Comparison of ENCODE assay signal across 16 cellular contexts in the genomic region with DNA sequence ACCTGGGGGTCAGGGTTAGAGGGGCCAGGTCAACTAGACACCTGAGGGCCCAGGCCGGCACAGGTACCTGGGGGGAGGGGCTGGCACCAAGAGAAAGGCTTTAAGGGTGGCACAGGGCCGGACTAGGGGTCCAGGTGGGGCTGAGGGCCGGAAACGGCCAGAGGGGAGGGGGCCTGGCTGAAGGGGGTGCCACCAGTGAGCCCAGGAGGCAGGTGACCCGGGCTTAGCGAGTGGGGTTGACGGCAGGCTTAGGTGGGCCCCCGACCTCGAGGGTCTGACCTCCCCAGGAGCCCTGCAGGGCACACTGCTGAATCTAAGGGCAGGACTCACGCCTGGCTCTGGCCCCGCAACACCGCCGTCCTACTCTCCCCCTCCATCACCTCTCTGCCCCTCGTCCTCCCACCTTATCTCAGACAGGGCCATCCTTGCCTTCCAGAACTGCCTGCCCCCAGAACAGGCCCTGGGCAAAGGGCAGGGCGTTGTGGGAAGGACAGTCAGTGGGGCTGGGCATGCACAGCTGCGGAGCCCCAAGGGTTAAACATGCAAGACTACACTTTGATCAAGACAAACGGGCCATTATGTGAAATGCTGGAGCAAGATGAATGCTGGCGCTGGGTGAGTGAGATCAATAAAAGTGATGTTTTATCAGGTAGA. TPM values are rescaled to one million over a fixed set of nuclear protein-coding genes. Genes with fewer than 3 reads are reported as not detected.
"Had no signal": no experiment of that assay in that cellular context is flagged by ENCODE, and none has a peak within 500 bp of the region (broad histone marks: within the 10 kb centered on the region; RNA-seq: fewer than 3 reads in every experiment).

No MANE protein-coding gene starts in this region.

- H3K27me3 Mint-ChIP-seq: activated CD4-positive, alpha-beta T cell treated with anti-CD3 and anti-CD28 coated beads, Interleukin-2, amount 10 ng/mL, durations not matched to agents 7 days and 5 days; natural killer cell treated with Interleukin-12 subunit alpha and Interleukin-12 subunit beta and Interleukin-15 and Interleukin-18, amount 100 ng/mL, for 72 hours had no signal

- H3K4me1 Mint-ChIP-seq: activated CD4-positive, alpha-beta T cell treated with anti-CD3 and anti-CD28 coated beads, Interleukin-2, amount 10 ng/mL, durations not matched to agents 7 days and 5 days had no signal

- H3K9me3 Mint-ChIP-seq: activated CD4-positive, alpha-beta T cell treated with anti-CD3 and anti-CD28 coated beads, Interleukin-2, amount 10 ng/mL, durations not matched to agents 7 days and 5 days; activated naive CD4-positive, alpha-beta T cell treated with anti-CD3 and anti-CD28 coated beads, Interleukin-2, amount 50 U/mL, for 72 hours; activated T-helper 1 cell treated with anti-CD3 and anti-CD28 coated beads, Interleukin-12 subunit alpha, Interleukin-12 subunit beta, Interleukin-2, Interleukin-4 antibody, amounts not matched to agents 30 ng/mL and 10 ng/mL and 1 ng/mL, durations not matched to agents 14 hours and 24 hours and 36 hours; natural killer cell treated with Interleukin-12 subunit alpha and Interleukin-12 subunit beta and Interleukin-15 and Interleukin-18, amount 100 ng/mL, for 72 hours had no signal

- H3K27ac Mint-ChIP-seq: activated CD4-positive, alpha-beta T cell treated with anti-CD3 and anti-CD28 coated beads, Interleukin-2, amount 10 ng/mL, durations not matched to agents 7 days and 5 days; activated CD8-positive, alpha-beta T cell treated with anti-CD3 and anti-CD28 coated beads, Interleukin-2, amount 10 ng/mL, durations not matched to agents 7 days and 5 days; activated naive CD4-positive, alpha-beta T cell treated with anti-CD3 and anti-CD28 coated beads, Interleukin-2, amount 50 U/mL, for 72 hours; activated T-helper 1 cell treated with anti-CD3 and anti-CD28 coated beads, Interleukin-12 subunit alpha, Interleukin-12 subunit beta, Interleukin-2, Interleukin-4 antibody, amounts not matched to agents 30 ng/mL and 10 ng/mL and 1 ng/mL, durations not matched to agents 14 hours and 24 hours and 36 hours; natural killer cell treated with Interleukin-12 subunit alpha and Interleukin-12 subunit beta and Interleukin-15 and Interleukin-18, amount 100 ng/mL, for 72 hours had no signal

- H3K4me3 Mint-ChIP-seq: activated CD4-positive, alpha-beta T cell treated with anti-CD3 and anti-CD28 coated beads, Interleukin-2, amount 10 ng/mL, durations not matched to agents 7 days and 5 days; activated CD8-positive, alpha-beta T cell treated with anti-CD3 and anti-CD28 coated beads, Interleukin-2, amount 10 ng/mL, durations not matched to agents 7 days and 5 days; activated T-helper 1 cell treated with anti-CD3 and anti-CD28 coated beads, Interleukin-12 subunit alpha, Interleukin-12 subunit beta, Interleukin-2, Interleukin-4 antibody, amounts not matched to agents 30 ng/mL and 10 ng/mL and 1 ng/mL, durations not matched to agents 14 hours and 24 hours and 36 hours; natural killer cell treated with Interleukin-12 subunit alpha and Interleukin-12 subunit beta and Interleukin-15 and Interleukin-18, amount 100 ng/mL, for 72 hours had no signal

- H3K36me3 Mint-ChIP-seq: activated naive CD4-positive, alpha-beta T cell treated with anti-CD3 and anti-CD28 coated beads, Interleukin-2, amount 50 U/mL, for 72 hours; natural killer cell treated with Interleukin-12 subunit alpha and Interleukin-12 subunit beta and Interleukin-15 and Interleukin-18, amount 100 ng/mL, for 72 hours had no signal

- DNase-seq: activated CD4-positive, alpha-beta T cell treated with anti-CD3 and anti-CD28 coated beads, Interleukin-2, amount 10 ng/mL, durations not matched to agents 7 days and 5 days; activated CD8-positive, alpha-beta T cell treated with anti-CD3 and anti-CD28 coated beads, Interleukin-2, amount 10 ng/mL, durations not matched to agents 7 days and 5 days; activated gamma-delta T cell; central memory CD4-positive, alpha-beta T cell; effector memory CD4-positive, alpha-beta T cell; left ventricle myocardium superior; midbrain; occipital lobe; stimulated activated CD4-positive, alpha-beta T cell treated with anti-CD3 and anti-CD28 coated beads, Interleukin-15, amount 100 ng/mL, for 24 hours; stimulated activated CD4-positive, alpha-beta T cell treated with anti-CD3 and anti-CD28 coated beads, Interleukin-2, amount 100 ng/mL, for 48 hours; stimulated activated CD8-positive, alpha-beta memory T cell treated with anti-CD3 and anti-CD28 coated beads, Interleukin-4, amount 100 ng/mL, for 48 hours; stimulated activated naive CD4-positive, alpha-beta T cell had no signal

RNA-seq across cellular contexts. Expression of gene FSCN2, which starts 59.9 kb away (rescaled TPM):
- total RNA-seq: ascending aorta had no signal
